In the genomic region with DNA sequence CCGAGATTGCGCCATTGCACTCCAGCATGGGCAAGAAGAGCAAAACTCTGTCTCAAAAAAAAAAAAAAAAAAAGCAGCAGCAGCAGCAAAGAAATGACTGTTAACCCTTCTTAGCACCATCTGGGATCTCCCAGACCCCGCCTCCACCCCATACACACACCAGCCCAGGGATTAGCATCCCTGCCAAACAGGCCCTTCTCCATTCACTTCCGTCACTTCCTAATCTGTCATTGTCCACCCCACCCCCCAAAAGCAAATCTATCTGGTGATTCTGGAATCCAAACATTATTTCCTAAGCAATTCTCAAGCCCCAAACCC, we compare ENCODE assay signal across 8 cellular contexts. TPM values are rescaled to one million over a fixed set of nuclear protein-coding genes. Genes with fewer than 3 reads are reported as not detected.
DNase-seq lines count a peak whose midpoint lies in the region; ATAC-seq, FAIRE-seq and TF ChIP-seq lines count a peak whose summit lies in the region.

No MANE protein-coding gene starts in this region.

- WGBS in pancreas, 2 donors, result 74 to 80% methylated on average over 4 of the region's 4 CpGs

- TF ChIP-seq CTCF in Caco-2 (IDR thresholded peaks at IDR 0.05; ENCODE audit: insufficient read depth in 1 of 2, low read depth in 1 of 2, low read length in 1 of 2, severe bottlenecking in 1 of 2, unreplicated experiment in 1 of 2), result no peak
- no peak for TF ChIP-seq CTCF in Panc1 (IDR thresholded peaks at IDR 0.05)
- no peak for TF ChIP-seq CTCF in epithelial cell of esophagus (IDR thresholded peaks at IDR 0.05; ENCODE audit: insufficient read depth, low read depth, low read length, missing control alignments)
- TF ChIP-seq CTCF in pancreas (IDR thresholded peaks at IDR 0.05), result no peak

- H3K36me3 ChIP-seq in Caco-2 (ENCODE audit: control insufficient read depth, insufficient read depth, low read length) (no peaks in the 10 kb centered on the region), Panc1 (ENCODE audit: control insufficient read depth, insufficient read depth, low read length) (no peaks in the 10 kb centered on the region; the same call in 1 of the 2 replicates), pancreas (no peaks in the 10 kb centered on the region)

- no peaks in the 10 kb centered on the region for H3K9me3 ChIP-seq in Caco-2
- no peaks in the 10 kb centered on the region for H3K9me3 ChIP-seq in Panc1 (ENCODE audit: control insufficient read depth, insufficient read depth, low read depth, low read length)
- H3K9me3 ChIP-seq in pancreas, result no peaks in the 10 kb centered on the region

- H3K4me3 Mint-ChIP-seq in Caco-2 (ENCODE audit: unreplicated experiment), result peak overlapping the region; percentile 71

- H3K4me3 ChIP-seq in Caco-2 (ENCODE audit: low read depth, low read length), result no peak overlapping the region
- no peak overlapping the region for H3K4me3 ChIP-seq in Panc1 (ENCODE audit: low read depth in 2 of 2, low read length in 2 of 2)
- H3K4me3 ChIP-seq in epithelial cell of esophagus (ENCODE audit: low read length), result peak overlapping the region; percentile 26
- no peak overlapping the region for H3K4me3 ChIP-seq in pancreas

- DNase-seq in Caco-2 (peak; percentile 76 to 80), Panc1 (ENCODE audit: low read depth, low spot score) (no peak), epithelial cell of esophagus (ENCODE audit: low read depth) (peak; percentile 52), pancreas (no peak), NCI-H2196 (lab: John Stamatoyannopoulos, UW; ENCODE audit: unreplicated experiment) (no peak), midbrain (lab: John Stamatoyannopoulos, UW) (no peak)
- DNase-seq in stimulated activated CD4-positive, alpha-beta T cell treated with anti-CD3 and anti-CD28 coated beads, Interleukin-4, amount 100 ng/mL, for 24 hours, result no peak

- no peak for FAIRE-seq in pancreas (lab: Jason Lieb, UNC)

- BruUV-seq in Caco-2 (replicated peaks; lab: Mats Ljungman, UMichigan), result no TSS peak
- BruUV-seq in Panc1 (replicated peaks; lab: Mats Ljungman, UMichigan), result no TSS peak

- H3K4me1 ChIP-seq in Caco-2 (peaks cover 89% of the 10 kb centered on the region), Panc1 (ENCODE audit: control insufficient read depth, insufficient read depth, low read length) (peaks cover 83% of the 10 kb centered on the region), pancreas (peaks cover 43 to 80% (median 69%) of the 10 kb centered on the region in 3 donors)

- CTCF ChIA-PET in Caco-2 (lab: Charles Lee) (interaction anchor here (0.6 to 2.7 kb wide), 10 partner anchors 8 to 159 kb away, joined by 3 to 31 read pairs (median 7); a partner anchor contains a TSS), Panc1 (lab: Charles Lee) (interaction anchor here (1.0 to 2.3 kb wide), 2 partner anchors 10 to 158 kb away, joined by 3 to 13 read pairs; no protein-coding TSS in a partner anchor)

- ATAC-seq in Panc1 (no peak), pancreas (no peak), GM19351 (IDR thresholded peaks at IDR 0.05; ENCODE audit: unreplicated experiment) (no peak)

- intact Hi-C loops in Caco-2 (cut with micrococcal nuclease; ENCODE audit: unreplicated experiment), result loop anchor here (2.0 kb wide), 1 partner anchor 56 kb away; no protein-coding TSS in a partner anchor
- intact Hi-C loops in Panc1 (cut with micrococcal nuclease; ENCODE audit: unreplicated experiment), result no loop called here
- intact Hi-C loops in pancreas (cut with DNase I), result no loop called here

- H3K27ac ChIP-seq in Panc1 (ENCODE audit: low read length), result peak overlapping the region; percentile 94
- peak overlapping the region; percentile 58 to 93 (median 78) for H3K27ac ChIP-seq in pancreas

- H3K27me3 ChIP-seq in Caco-2 (replicated peaks; ENCODE audit: control insufficient read depth, insufficient read depth, low read length) (no peaks in the 10 kb centered on the region), Panc1 (ENCODE audit: control insufficient read depth, insufficient read depth, low read length) (no peaks in the 10 kb centered on the region), pancreas (no peaks in the 10 kb centered on the region)

- H3K36me3 Mint-ChIP-seq in Caco-2 (ENCODE audit: insufficient read depth, unreplicated experiment), result peaks cover 80% of the 10 kb centered on the region

- H3K9me3 Mint-ChIP-seq in Caco-2 (ENCODE audit: unreplicated experiment), result no peaks in the 10 kb centered on the region

- no peaks in the 10 kb centered on the region for H3K27me3 Mint-ChIP-seq in Caco-2 (ENCODE audit: insufficient read depth, unreplicated experiment)

- POLR2A ChIA-PET in Caco-2 (lab: Charles Lee), result interaction anchor here (1.0 to 2.5 kb wide), 4 partner anchors 22 to 72 kb away, joined by 4 to 34 read pairs (median 10); a partner anchor contains a TSS
- POLR2A ChIA-PET in Panc1 (lab: Charles Lee), result interaction anchor here (0.5 to 1.4 kb wide), 7 partner anchors 9 to 587 kb away, joined by 3 to 11 read pairs (median 4); no protein-coding TSS in a partner anchor

- H3K27ac Mint-ChIP-seq in Caco-2 (ENCODE audit: unreplicated experiment), result peak overlapping the region; percentile 96

- in situ Hi-C loops in Panc1 (cut with HindIII; ENCODE audit: low pct_unique_long_range_greater_than_20kb, low sequenced_read_pairs), result no loop called here

- H3K4me1 Mint-ChIP-seq in Caco-2 (ENCODE audit: low read depth, unreplicated experiment), result peaks cover 66% of the 10 kb centered on the region

RNA-seq across cellular contexts. Expression of a gene that starts 5.8 kb away (rescaled TPM):
- total RNA-seq in Caco-2 (2022) (312 and 324 TPM in 2 replicates), Panc1 (2021; ENCODE audit: unreplicated experiment) (844 TPM), pancreas (100 to 1,000 TPM in 1 of 6 donors, 10 to 100 TPM in 5; 53.2 to 163 (median 77.2) TPM)
- polyA plus RNA-seq in Panc1 (2012; ENCODE audit: insufficient read length), result 355 TPM
- polyA plus RNA-seq in pancreas, result 10 to 100 TPM; 18.7 to 32.5 TPM

RNA-seq across cellular contexts. Expression of a gene that starts 21.3 kb away (rescaled TPM):
- total RNA-seq in Caco-2 (2022) (2,004 and 2,035 TPM in 2 replicates), Panc1 (2021; ENCODE audit: unreplicated experiment) (1,119 TPM), pancreas (1,000 to 10,000 TPM in 4 of 6 donors, 100 to 1,000 TPM in 2; 723 to 1,171 (median 1,053) TPM)
- polyA plus RNA-seq in Panc1 (2012; ENCODE audit: insufficient read length), result 1,553 TPM
- 100 to 1,000 TPM; 630 to 745 TPM for polyA plus RNA-seq in pancreas

RNA-seq across cellular contexts. Expression of a gene that starts 38.9 kb away (rescaled TPM):
- total RNA-seq in Caco-2 (2022) (27.2 and 30.2 TPM in 2 replicates), Panc1 (2021; ENCODE audit: unreplicated experiment) (19.9 TPM), pancreas (10 to 100 TPM; 12.0 to 20.3 (median 14.6) TPM)
- polyA plus RNA-seq in Panc1 (2012; ENCODE audit: insufficient read length), result 21.9 TPM
- polyA plus RNA-seq in pancreas, result 10 to 100 TPM; 24.6 to 33.4 TPM

RNA-seq across cellular contexts. Expression of a gene that starts 49.2 kb away (rescaled TPM):
- total RNA-seq in Caco-2 (2022) (134 and 135 TPM in 2 replicates), Panc1 (2021; ENCODE audit: unreplicated experiment) (163 TPM), pancreas (10 to 100 TPM; 14.7 to 35.6 (median 23.0) TPM)
- polyA plus RNA-seq in Panc1 (2012; ENCODE audit: insufficient read length), result 129 TPM
- polyA plus RNA-seq in pancreas, result 10 to 100 TPM; 28.7 to 42.3 TPM

Comparison
In these comparisons a context has a peak if more than half of its experiments do, and no peak if none do; other contexts are left out.
1. DNase-seq: peak in Caco-2 (2 of 2) and epithelial cell of esophagus (single experiment); none in Panc1 (single experiment), pancreas (0 of 6), stimulated activated CD4-positive, alpha-beta T cell treated with anti-CD3 and anti-CD28 coated beads, Interleukin-4, amount 100 ng/mL, for 24 hours (single experiment), NCI-H2196 (single experiment) and midbrain (single experiment).